Comparison of ENCODE assay signal across 14 cellular contexts in genomic region chr3:118987466-118987865, GRCh38. TPM values are rescaled to one million over a fixed set of nuclear protein-coding genes. Genes with fewer than 3 reads are reported as not detected.
DNase-seq lines count a peak whose midpoint lies in the region; ATAC-seq and TF ChIP-seq lines count a peak whose summit lies in the region.
"Had no signal": no experiment of that assay in that cellular context is flagged by ENCODE, and none has a peak within 500 bp of the region (broad histone marks: within the 10 kb centered on the region; RNA-seq: fewer than 3 reads in every experiment).

No MANE protein-coding gene starts in this region.

- no peaks in the 10 kb centered on the region for H3K4me1 ChIP-seq in fibroblast of lung (ENCODE audit: control insufficient read depth, extremely low read depth, insufficient read depth, low read length)
- H3K4me1 ChIP-seq: BLaER1 had no signal

- H2AFZ ChIP-seq in fibroblast of lung (ENCODE audit: low read length): no peak overlapping the region

- peaks cover 6% of the 10 kb centered on the region for H3K4me1 Mint-ChIP-seq in activated T-helper 17 cell treated with anti-CD3 and anti-CD28 coated beads, Interleukin-2, amount 50 U/mL, for 72 hours

- peak; percentile 9 for DNase-seq in AG04449 (ENCODE audit: low read depth, low spot score)
- peak; percentile 45 for DNase-seq in MG63
- peak; percentile 6 to 39 for DNase-seq in fibroblast of lung (ENCODE audit: low read depth in 2 of 2)
- DNase-seq in mucosa of gallbladder (ENCODE audit: low spot score): peak; percentile 93
- DNase-seq in RWPE1 (ENCODE audit: low spot score): no peak
- DNase-seq in germinal center (ENCODE audit: low spot score): no peak
- DNase-seq: activated CD4-positive, alpha-beta memory T cell treated with anti-CD3 and anti-CD28 coated beads, Interleukin-2, amount 10 ng/mL, durations not matched to agents 7 days and 5 days; islet precursor cell; NCI-H1930 had no signal

- POLR2A ChIA-PET in AG04449 (lab: Yijun Ruan, JAX): no interaction called here
- POLR2A ChIA-PET in RWPE1 (lab: Yijun Ruan, JAX; ENCODE audit: low non-redundant PET): no interaction called here

- no peaks in the 10 kb centered on the region for H3K27me3 Mint-ChIP-seq in activated T-helper 17 cell treated with anti-CD3 and anti-CD28 coated beads, Interleukin-2, amount 50 U/mL, for 72 hours

- no peak overlapping the region for H3K4me3 Mint-ChIP-seq in activated T-helper 17 cell treated with anti-CD3 and anti-CD28 coated beads, Interleukin-2, amount 50 U/mL, for 72 hours
- H3K4me3 Mint-ChIP-seq: activated CD4-positive, alpha-beta memory T cell treated with anti-CD3 and anti-CD28 coated beads, Interleukin-2, amount 10 ng/mL, durations not matched to agents 7 days and 5 days; stimulated activated effector memory CD8-positive, alpha-beta T cell treated with anti-CD3 and anti-CD28 coated beads, Interleukin-12 subunit alpha, Interleukin-12 subunit beta, amount 100 ng/mL, for 72 hours had no signal

- TF ChIP-seq CTCF in AG04449 (IDR thresholded peaks at IDR 0.05; ENCODE audit: insufficient read depth, low read length, missing control alignments) (no peak), fibroblast of lung (conservative IDR thresholded peaks at IDR 0.05 in 1 of 2, IDR thresholded peaks at IDR 0.05 in 1 of 2; ENCODE audit: low read depth in 1 of 2, low read length in 2 of 2) (no peak), RWPE1 (conservative IDR thresholded peaks at IDR 0.05; ENCODE audit: low read depth) (no peak)

- CTCF ChIA-PET in AG04449 (lab: Yijun Ruan, JAX): no interaction called here
- CTCF ChIA-PET in RWPE1 (lab: Yijun Ruan, JAX): no interaction called here

- H3K27ac Mint-ChIP-seq in activated T-helper 17 cell treated with anti-CD3 and anti-CD28 coated beads, Interleukin-2, amount 50 U/mL, for 72 hours: no peak overlapping the region
- H3K27ac Mint-ChIP-seq: activated CD4-positive, alpha-beta memory T cell treated with anti-CD3 and anti-CD28 coated beads, Interleukin-2, amount 10 ng/mL, durations not matched to agents 7 days and 5 days; stimulated activated effector memory CD8-positive, alpha-beta T cell treated with anti-CD3 and anti-CD28 coated beads, Interleukin-12 subunit alpha, Interleukin-12 subunit beta, amount 100 ng/mL, for 72 hours had no signal

- H3K79me2 ChIP-seq in fibroblast of lung (ENCODE audit: control insufficient read depth, insufficient read depth, low read length): no peaks in the 10 kb centered on the region

- H3K4me2 ChIP-seq in fibroblast of lung (ENCODE audit: extremely low read depth, insufficient read depth, low read length): no peak overlapping the region
- H3K4me2 ChIP-seq: BLaER1 had no signal

- H3K4me3 ChIP-seq in AG04449 (ENCODE audit: low read depth, low read length) (no peak overlapping the region), MG63 (no peak overlapping the region), fibroblast of lung (replicated peaks in 1 of 4; ENCODE audit: control extremely low read depth in 1 of 4, insufficient read depth in 1 of 4, low read depth in 3 of 4, low read length in 4 of 4) (no peak overlapping the region)
- H3K4me3 ChIP-seq: BLaER1 had no signal

- H3K9me3 Mint-ChIP-seq in activated T-helper 17 cell treated with anti-CD3 and anti-CD28 coated beads, Interleukin-2, amount 50 U/mL, for 72 hours: no peaks in the 10 kb centered on the region
- H3K9me3 Mint-ChIP-seq: activated CD4-positive, alpha-beta memory T cell treated with anti-CD3 and anti-CD28 coated beads, Interleukin-2, amount 10 ng/mL, durations not matched to agents 7 days and 5 days; stimulated activated effector memory CD8-positive, alpha-beta T cell treated with anti-CD3 and anti-CD28 coated beads, Interleukin-12 subunit alpha, Interleukin-12 subunit beta, amount 100 ng/mL, for 72 hours had no signal

- no peak overlapping the region for H3K9ac ChIP-seq in fibroblast of lung (ENCODE audit: insufficient read depth, low read length)
- H3K9ac ChIP-seq: BLaER1 had no signal

- H3K9me3 ChIP-seq in MG63 (no peaks in the 10 kb centered on the region), fibroblast of lung (ENCODE audit: control insufficient read depth, insufficient read depth, low read depth, low read length) (no peaks in the 10 kb centered on the region)
- H3K9me3 ChIP-seq: BLaER1 had no signal

- ATAC-seq in activated T-helper 17 cell treated with anti-CD3 and anti-CD28 coated beads, Interleukin-2, amount 50 U/mL, for 72 hours (replicated peaks): no peak
- no peak for ATAC-seq in HG03378 (IDR thresholded peaks at IDR 0.05; ENCODE audit: unreplicated experiment)
- ATAC-seq: stimulated activated effector memory CD8-positive, alpha-beta T cell treated with anti-CD3 and anti-CD28 coated beads, Interleukin-12 subunit alpha, Interleukin-12 subunit beta, amount 100 ng/mL, for 72 hours had no signal

- H3K27me3 ChIP-seq in MG63 (peaks cover 13% of the 10 kb centered on the region), fibroblast of lung (ENCODE audit: control insufficient read depth, insufficient read depth, low read length) (no peaks in the 10 kb centered on the region)
- H3K27me3 ChIP-seq: BLaER1 had no signal

- H3K27ac ChIP-seq in fibroblast of lung (ENCODE audit: insufficient read depth, low read length): no peak overlapping the region
- no peak overlapping the region for H3K27ac ChIP-seq in RWPE1
- H3K27ac ChIP-seq: BLaER1 had no signal

- H4K20me1 ChIP-seq in fibroblast of lung (ENCODE audit: control insufficient read depth, extremely low read depth, insufficient read depth, low read length): no peaks in the 10 kb centered on the region
- H4K20me1 ChIP-seq: BLaER1 had no signal

- no peaks in the 10 kb centered on the region for H3K36me3 ChIP-seq in MG63
- H3K36me3 ChIP-seq in fibroblast of lung (ENCODE audit: control insufficient read depth, insufficient read depth, low read length): no peaks in the 10 kb centered on the region
- H3K36me3 ChIP-seq: BLaER1 had no signal

- H3K36me3 Mint-ChIP-seq in activated T-helper 17 cell treated with anti-CD3 and anti-CD28 coated beads, Interleukin-2, amount 50 U/mL, for 72 hours (ENCODE audit: low read depth): no peaks in the 10 kb centered on the region
- H3K36me3 Mint-ChIP-seq: stimulated activated effector memory CD8-positive, alpha-beta T cell treated with anti-CD3 and anti-CD28 coated beads, Interleukin-12 subunit alpha, Interleukin-12 subunit beta, amount 100 ng/mL, for 72 hours had no signal

RNA-seq across cellular contexts. Expression of gene IGSF11, which starts 47.2 kb away (rescaled TPM):
- total RNA-seq in MG63 (2014; rRNA removed; shearing (Covaris generic); ENCODE audit: low replicate concordance): 0.20 TPM in 1 of 2 replicates, not detected in the other
- total RNA-seq in fibroblast of lung (under 0.01 and 0.26 TPM in 2 replicates), mucosa of gallbladder (5.3 TPM)
- not detected in 2 replicates for polyA plus RNA-seq in fibroblast of lung
- not detected in 2 replicates for polyA plus RNA-seq in fibroblast of lung (2012)
- polyA minus RNA-seq in fibroblast of lung (ENCODE audit: low replicate concordance): not detected in 2 replicates
- total RNA-seq in activated T-helper 17 cell treated with anti-CD3 and anti-CD28 coated beads, Interleukin-2, amount 50 U/mL, for 72 hours: under 1 TPM; 0.24 to 0.52 TPM
- total RNA-seq: chondrocyte had no signal

Comparison
In these comparisons a context has a peak if more than half of its experiments do, and no peak if none do; other contexts are left out.
1. DNase-seq: peak in AG04449 (single experiment), MG63 (single experiment), fibroblast of lung (2 of 2) and mucosa of gallbladder (single experiment); none in RWPE1 (single experiment) and germinal center (single experiment).